ENCODE assay signal across 15 cellular contexts in the genomic region with DNA sequence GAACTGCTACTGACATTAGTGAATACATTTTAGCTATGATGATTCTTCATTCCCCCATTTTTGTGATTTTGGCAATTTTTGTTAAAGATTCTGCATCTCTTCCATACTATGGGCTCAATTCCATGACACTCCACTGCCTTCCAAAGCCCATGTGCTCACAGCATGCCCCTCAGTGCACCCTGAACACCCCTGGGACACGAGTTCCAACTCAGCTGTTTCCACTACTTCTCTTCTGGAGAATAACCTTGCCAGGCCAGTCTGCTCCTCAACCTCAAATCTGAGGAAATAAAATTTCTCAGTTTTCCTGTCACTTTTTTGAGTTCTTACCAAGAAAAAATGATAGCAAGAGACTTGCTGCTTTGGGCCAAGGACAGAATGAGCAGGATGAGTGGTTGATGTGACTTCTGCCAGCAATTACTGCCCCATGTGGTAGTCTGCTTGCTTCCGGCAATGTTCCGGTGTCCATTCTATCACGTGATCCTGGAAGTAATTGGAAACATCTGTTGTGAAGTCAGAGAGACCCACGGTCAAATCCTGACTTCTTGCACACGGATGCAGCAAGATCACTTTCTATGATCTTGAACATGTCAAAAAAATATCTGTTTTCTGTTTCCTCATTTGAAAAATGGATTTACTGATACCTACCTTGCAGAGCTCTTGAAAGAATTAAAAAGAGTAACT. TPM values are rescaled to one million over a fixed set of nuclear protein-coding genes. Genes with fewer than 3 reads are reported as not detected.
DNase-seq lines count a peak whose midpoint lies in the region; ATAC-seq and TF ChIP-seq lines count a peak whose summit lies in the region.
"Had no signal": no experiment of that assay in that cellular context is flagged by ENCODE, and none has a peak within 500 bp of the region (broad histone marks: within the 10 kb centered on the region; RNA-seq: fewer than 3 reads in every experiment).

No MANE protein-coding gene starts in this region.

- in situ Hi-C loops in GM23248 (cut with MboI): no loop called here
- in situ Hi-C loops in astrocyte of the spinal cord (cut with HindIII; ENCODE audit: low sequenced_read_pairs): no loop called here

- WGBS in GM23248 (ENCODE audit: low coverage in 1 of 2, low lambda C conversion rate in 2 of 2, missing lambda C conversion rate in 2 of 2), 2 experiments: 2 to 5% methylated on average over 6 of the region's 6 CpGs
- WGBS in hepatocyte (ENCODE audit: low lambda C conversion rate, missing lambda C conversion rate): 55% methylated on average over 6 of the region's 6 CpGs

- H3F3A ChIP-seq in GM23248 (ENCODE audit: insufficient read depth): no peaks in the 10 kb centered on the region

- CTCF ChIA-PET in A673 (lab: Charles Lee): no interaction called here

- 0 out of 2 replicates have a peak, but pooled peaks have one; percentile 18 for TF ChIP-seq CTCF in A673 (conservative IDR thresholded peaks at IDR 0.05; ENCODE audit: low read depth, low read length)
- no peak for TF ChIP-seq CTCF in astrocyte of the spinal cord (IDR thresholded peaks at IDR 0.05; ENCODE audit: low read depth, low read length)
- TF ChIP-seq CTCF in hepatocyte (IDR thresholded peaks at IDR 0.05; ENCODE audit: poor library complexity): no peak

- no peaks in the 10 kb centered on the region for H3K36me3 ChIP-seq in A673 (ENCODE audit: insufficient read depth, low read length, poor library complexity, severe bottlenecking)
- H3K36me3 ChIP-seq in GM23248 (ENCODE audit: low read depth): no peaks in the 10 kb centered on the region
- no peaks in the 10 kb centered on the region for H3K36me3 ChIP-seq in hepatocyte (replicated peaks; ENCODE audit: insufficient read depth, low read depth)
- H3K36me3 ChIP-seq: BLaER1, neural progenitor cell had no signal

- H2AFZ ChIP-seq in GM23248 (no peak overlapping the region), hepatocyte (no peak overlapping the region)
- H2AFZ ChIP-seq: neural progenitor cell had no signal

- no peaks in the 10 kb centered on the region for H4K20me1 ChIP-seq in GM23248 (ENCODE audit: insufficient read depth)
- no peaks in the 10 kb centered on the region for H4K20me1 ChIP-seq in hepatocyte (ENCODE audit: insufficient read depth, poor library complexity, severe bottlenecking)
- H4K20me1 ChIP-seq: BLaER1 had no signal

- DNase-seq in A673 (ENCODE audit: low spot score) (peak; percentile 83), GM23248 (peak; percentile 61), astrocyte of the spinal cord (ENCODE audit: low read depth, low spot score) (peak; percentile 37), hepatocyte (ENCODE audit: low spot score) (peak; percentile 21), posterior cingulate gyrus (no peak), NCI-H1694 treated with DMSO at 0.1 percent for 48 hours (lab: John Stamatoyannopoulos, UW) (no peak)
- DNase-seq in activated CD4-positive, alpha-beta T cell treated with anti-CD3 and anti-CD28 coated beads, Interleukin-2, amount 50 U/mL, for 1 hour: no peak
- DNase-seq: GDM1, T-helper 9 cell had no signal

- no TSS peak for BruUV-seq in A673 (replicated peaks; lab: Mats Ljungman, UMichigan)

- no peaks in the 10 kb centered on the region for H3K9me3 ChIP-seq in A673 (ENCODE audit: low read depth, low read length, poor library complexity, severe bottlenecking)
- no peaks in the 10 kb centered on the region for H3K9me3 ChIP-seq in GM23248 (ENCODE audit: low read depth)
- no peaks in the 10 kb centered on the region for H3K9me3 ChIP-seq in hepatocyte (ENCODE audit: low read depth)
- H3K9me3 ChIP-seq: BLaER1 had no signal

- POLR2A ChIA-PET in A673 (lab: Charles Lee; ENCODE audit: low non-redundant PET): no interaction called here

- H3K27me3 ChIP-seq in A673 (replicated peaks; ENCODE audit: insufficient read depth, low read depth, low read length, poor library complexity): no peaks in the 10 kb centered on the region
- H3K27me3 ChIP-seq in GM23248 (replicated peaks; ENCODE audit: insufficient read depth): peaks cover 9% of the 10 kb centered on the region
- H3K27me3 ChIP-seq in hepatocyte: no peaks in the 10 kb centered on the region
- H3K27me3 ChIP-seq: BLaER1, neural progenitor cell had no signal

- no peaks in the 10 kb centered on the region for H3K9me2 ChIP-seq in GM23248 (ENCODE audit: insufficient read depth)
- H3K9me2 ChIP-seq in hepatocyte (replicated peaks; ENCODE audit: insufficient read depth): no peaks in the 10 kb centered on the region

- no peak for ATAC-seq in HG03520 (IDR thresholded peaks at IDR 0.05; ENCODE audit: unreplicated experiment)
- ATAC-seq: left lobe of liver had no signal

- H3K4me2 ChIP-seq in GM23248 (ENCODE audit: unreplicated experiment) (no peak overlapping the region), hepatocyte (no peak overlapping the region)
- H3K4me2 ChIP-seq: BLaER1, KMS-11, neural progenitor cell had no signal

- H3K27ac ChIP-seq in A673 (ENCODE audit: low read depth, low read length, poor library complexity, severe bottlenecking) (peak overlapping the region; percentile 24), GM23248 (no peak overlapping the region), hepatocyte (no peak overlapping the region)
- H3K27ac ChIP-seq: BLaER1, KMS-11, neural progenitor cell had no signal

- no peaks in the 10 kb centered on the region for H3K79me2 ChIP-seq in GM23248 (ENCODE audit: insufficient read depth)
- no peaks in the 10 kb centered on the region for H3K79me2 ChIP-seq in hepatocyte

- no peak overlapping the region for H3K4me3 ChIP-seq in A673 (ENCODE audit: low read depth, low read length, poor library complexity, severe bottlenecking)
- no peak overlapping the region for H3K4me3 ChIP-seq in GM23248
- H3K4me3 ChIP-seq in astrocyte of the spinal cord (ENCODE audit: low read depth, low read length): no peak overlapping the region
- H3K4me3 ChIP-seq in hepatocyte: no peak overlapping the region
- H3K4me3 ChIP-seq: BLaER1, neural progenitor cell had no signal

- no peak overlapping the region for H3K9ac ChIP-seq in GM23248
- H3K9ac ChIP-seq: BLaER1, KMS-11, neural progenitor cell had no signal

- peaks cover 11% of the 10 kb centered on the region for H3K4me1 ChIP-seq in A673 (ENCODE audit: insufficient read depth, low read length, poor library complexity, severe bottlenecking)
- H3K4me1 ChIP-seq in GM23248 (ENCODE audit: insufficient read depth): no peaks in the 10 kb centered on the region
- no peaks in the 10 kb centered on the region for H3K4me1 ChIP-seq in hepatocyte (ENCODE audit: insufficient read depth)
- H3K4me1 ChIP-seq: neural progenitor cell had no signal

- intact Hi-C loops in A673 (cut with micrococcal nuclease; ENCODE audit: unreplicated experiment) (no loop called here), posterior cingulate gyrus (cut with DNase I) (no loop called here)

RNA-seq across cellular contexts. Expression of a gene that starts 58.3 kb away (rescaled TPM):
- 43.7 and 45.4 TPM in 2 replicates for total RNA-seq in A673 (2021)
- total RNA-seq in GM23248 (2014; rRNA removed; shearing (Covaris generic)): not detected in 2 replicates
- not detected in 2 replicates for polyA plus RNA-seq in GM23248 (2016; fragmentation: Nextera tagmentation; extraction: Ambion mirVana)
- 4.4 and 9.0 TPM in 2 replicates for total RNA-seq in hepatocyte
- polyA plus RNA-seq in hepatocyte: 6.5 and 9.2 TPM in 2 replicates
- total RNA-seq: activated CD8-positive, alpha-beta memory T cell treated with anti-CD3 and anti-CD28 coated beads for 36 hours had no signal

Comparison
In these comparisons a context has a peak if more than half of its experiments do, and no peak if none do; other contexts are left out.
1. DNase-seq: peak in A673 (single experiment), GM23248 (single experiment), astrocyte of the spinal cord (single experiment) and hepatocyte (single experiment); none in activated CD4-positive, alpha-beta T cell treated with anti-CD3 and anti-CD28 coated beads, Interleukin-2, amount 50 U/mL, for 1 hour (single experiment), posterior cingulate gyrus (0 of 10) and NCI-H1694 treated with DMSO at 0.1 percent for 48 hours (single experiment).